ENCODE assay signal across 8 cellular contexts in genomic region chr10:52308251-52309031, GRCh38. TPM values are rescaled to one million over a fixed set of nuclear protein-coding genes. Genes with fewer than 3 reads are reported as not detected.
A peak's percentile ranks its signal among the peaks of the same experiment; 100 is the strongest.
DNase-seq lines count a peak whose midpoint lies in the region; ATAC-seq and TF ChIP-seq lines count a peak whose summit lies in the region.

No MANE protein-coding gene starts in this region.

- H3K36me3 ChIP-seq in DND-41 (ENCODE audit: insufficient read depth, low read length) (no peaks in the 10 kb centered on the region), PC-9 (ENCODE audit: low read depth) (no peaks in the 10 kb centered on the region)
- no peaks in the 10 kb centered on the region for H3K36me3 ChIP-seq in effector memory CD4-positive, alpha-beta T cell (ENCODE audit: control insufficient read depth, insufficient read depth, low read length)

- H2AFZ ChIP-seq in DND-41 (ENCODE audit: low read depth, low read length) (no peak overlapping the region), PC-9 (no peak overlapping the region; the same call in 1 of the 2 replicates)

- H3K4me3 Mint-ChIP-seq in stimulated activated memory B cell treated with anti-CD40 and anti-IgM and Interleukin-4, amounts not matched to agents 10 μg/mL and 1 μg/mL and 100 μg/mL, for 72 hours, result peak overlapping the region; percentile 64

- H3K4me1 ChIP-seq in DND-41 (ENCODE audit: insufficient read depth, low read length), result no peaks in the 10 kb centered on the region
- peaks cover 12% of the 10 kb centered on the region for H3K4me1 ChIP-seq in PC-9 (replicated peaks; ENCODE audit: insufficient read depth)
- H3K4me1 ChIP-seq in effector memory CD4-positive, alpha-beta T cell (ENCODE audit: control insufficient read depth, insufficient read depth, low read length, poor library complexity, severe bottlenecking), result no peaks in the 10 kb centered on the region

- H3K36me3 Mint-ChIP-seq in stimulated activated memory B cell treated with anti-CD40 and anti-IgM and Interleukin-4, amounts not matched to agents 10 μg/mL and 1 μg/mL and 100 μg/mL, for 72 hours, result no peaks in the 10 kb centered on the region

- CTCF ChIA-PET in PC-9 (lab: Charles Lee), result interaction anchor here (0.5 to 2.4 kb wide), 11 partner anchors 8 to 1261 kb away, joined by 3 to 21 read pairs (median 5); no protein-coding TSS in a partner anchor

- peak; percentile 55 for TF ChIP-seq CTCF in DND-41 (IDR thresholded peaks at IDR 0.05; ENCODE audit: borderline replicate concordance, extremely low read depth, low read length, poor library complexity, severe bottlenecking)
- peak; percentile 85 for TF ChIP-seq CTCF in PC-9 (conservative IDR thresholded peaks at IDR 0.05)

- ATAC-seq in DND-41 (ENCODE audit: insufficient read depth, low read depth) (peak; percentile 56; the same call in 1 of the 3 replicates), GM19438 (IDR thresholded peaks at IDR 0.05; ENCODE audit: low read depth, unreplicated experiment) (peak; percentile 88), HG03457 (IDR thresholded peaks at IDR 0.05; ENCODE audit: unreplicated experiment) (peak; percentile 82), left colon (peak; percentile 81)
- ATAC-seq in stimulated activated memory B cell treated with anti-CD40 and anti-IgM and Interleukin-4, amounts not matched to agents 10 μg/mL and 1 μg/mL and 100 μg/mL, for 72 hours, result peak; percentile 68

- POLR2A ChIA-PET in PC-9 (lab: Charles Lee; ENCODE audit: unreplicated experiment), result no interaction called here

- H3K79me2 ChIP-seq in DND-41 (ENCODE audit: insufficient read depth, low read length) (no peaks in the 10 kb centered on the region), PC-9 (ENCODE audit: low read depth) (no peaks in the 10 kb centered on the region)

- H3K9ac ChIP-seq in DND-41 (ENCODE audit: low read depth, low read length), result no peak overlapping the region

- H3K27me3 ChIP-seq in DND-41 (ENCODE audit: insufficient read depth, low read length, poor library complexity) (no peaks in the 10 kb centered on the region), PC-9 (ENCODE audit: insufficient read depth, low read depth) (no peaks in the 10 kb centered on the region)
- H3K27me3 ChIP-seq in effector memory CD4-positive, alpha-beta T cell (replicated peaks; ENCODE audit: control insufficient read depth, insufficient read depth, low read length, poor library complexity, severe bottlenecking), result no peaks in the 10 kb centered on the region

- H3K4me3 ChIP-seq in DND-41 (ENCODE audit: low read depth in 1 of 2, low read length in 2 of 2), result no peak overlapping the region
- H3K4me3 ChIP-seq in PC-9, result no peak overlapping the region; the same call in 1 of the 2 replicates
- H3K4me3 ChIP-seq in effector memory CD4-positive, alpha-beta T cell (ENCODE audit: insufficient read depth, low read depth, low read length, poor library complexity, severe bottlenecking), result no peak overlapping the region

- H3K9me3 Mint-ChIP-seq in stimulated activated memory B cell treated with anti-CD40 and anti-IgM and Interleukin-4, amounts not matched to agents 10 μg/mL and 1 μg/mL and 100 μg/mL, for 72 hours, result no peaks in the 10 kb centered on the region

- peak; percentile 19 for DNase-seq in DND-41
- DNase-seq in PC-9, result peak in 1 of 2 experiments; percentile 64
- DNase-seq in dedifferentiated amniotic fluid mesenchymal stem cell (ENCODE audit: extremely low spot score), result peak; percentile 63
- DNase-seq in left colon, result peak; percentile 29 to 38
- no peak for DNase-seq in effector memory CD4-positive, alpha-beta T cell

- H3K9me3 ChIP-seq in DND-41 (ENCODE audit: insufficient read depth, low read length, severe bottlenecking) (no peaks in the 10 kb centered on the region), PC-9 (ENCODE audit: insufficient read depth, low read depth) (no peaks in the 10 kb centered on the region)
- H3K9me3 ChIP-seq in effector memory CD4-positive, alpha-beta T cell (ENCODE audit: control insufficient read depth, low read length), result no peaks in the 10 kb centered on the region

- no peaks in the 10 kb centered on the region for H3K9me2 ChIP-seq in PC-9 (ENCODE audit: insufficient read depth)

- no peak overlapping the region for H3K27ac ChIP-seq in DND-41 (ENCODE audit: low read length)
- H3K27ac ChIP-seq in PC-9, result no peak overlapping the region
- H3K27ac ChIP-seq in effector memory CD4-positive, alpha-beta T cell (ENCODE audit: insufficient read depth, low read length, poor library complexity, severe bottlenecking), result no peak overlapping the region

- peaks cover 6% of the 10 kb centered on the region; the same call in 1 of the 2 replicates for H3F3A ChIP-seq in PC-9 (ENCODE audit: insufficient read depth, low read depth)

- H3K27ac Mint-ChIP-seq in stimulated activated memory B cell treated with anti-CD40 and anti-IgM and Interleukin-4, amounts not matched to agents 10 μg/mL and 1 μg/mL and 100 μg/mL, for 72 hours, result no peak overlapping the region

- no peaks in the 10 kb centered on the region for H4K20me1 ChIP-seq in DND-41 (ENCODE audit: insufficient read depth, low read length)
- H4K20me1 ChIP-seq in PC-9 (ENCODE audit: insufficient read depth), result no peaks in the 10 kb centered on the region

- no TSS peak for BruUV-seq in PC-9 (replicated peaks; lab: Mats Ljungman, UMichigan)

- intact Hi-C loops in PC-9 (cut with micrococcal nuclease; ENCODE audit: unreplicated experiment) (loop anchor here (1.0 to 2.0 kb wide), 5 partner anchors 181 to 472 kb away; no protein-coding TSS in a partner anchor), left colon (cut with DNase I, micrococcal nuclease) (loop anchor here in 1 of 2 donors (10.0 kb wide), 1 partner anchor 176 kb away; no protein-coding TSS in a partner anchor)

- peaks cover 56% of the 10 kb centered on the region for H3K27me3 Mint-ChIP-seq in stimulated activated memory B cell treated with anti-CD40 and anti-IgM and Interleukin-4, amounts not matched to agents 10 μg/mL and 1 μg/mL and 100 μg/mL, for 72 hours

- no peak overlapping the region for H3K4me2 ChIP-seq in DND-41 (ENCODE audit: insufficient read depth, low read length)
- peak overlapping the region; percentile 64 for H3K4me2 ChIP-seq in PC-9

- H3K4me1 Mint-ChIP-seq in stimulated activated memory B cell treated with anti-CD40 and anti-IgM and Interleukin-4, amounts not matched to agents 10 μg/mL and 1 μg/mL and 100 μg/mL, for 72 hours, result peaks cover 13% of the 10 kb centered on the region

RNA-seq across cellular contexts. Expression of gene DKK1, which starts 5.6 kb away (rescaled TPM):
- total RNA-seq in PC-9 (2021) (75.2 and 106 TPM in 2 replicates), left colon (1 to 10 TPM in 1 of 2 donors, not detected in 1; 3.2 TPM)

Comparison
In these comparisons a context has a peak if more than half of its experiments do, and no peak if none do; other contexts are left out.
1. DNase-seq: peak in DND-41 (single experiment), dedifferentiated amniotic fluid mesenchymal stem cell (single experiment) and left colon (2 of 2); none in effector memory CD4-positive, alpha-beta T cell (0 of 3).
2. RNA of gene DKK1, which starts 5.6 kb away (total RNA-seq): 75.2 to 106 TPM in PC-9; 3.2 TPM in left colon; every median in the first group is over 10 times any median in the second.
3. Peak in every context shown above with its lines, with median percentiles within 50 percentile points of each other: ATAC-seq.